Comparison of ENCODE assay signal across 8 cellular contexts in the genomic region with DNA sequence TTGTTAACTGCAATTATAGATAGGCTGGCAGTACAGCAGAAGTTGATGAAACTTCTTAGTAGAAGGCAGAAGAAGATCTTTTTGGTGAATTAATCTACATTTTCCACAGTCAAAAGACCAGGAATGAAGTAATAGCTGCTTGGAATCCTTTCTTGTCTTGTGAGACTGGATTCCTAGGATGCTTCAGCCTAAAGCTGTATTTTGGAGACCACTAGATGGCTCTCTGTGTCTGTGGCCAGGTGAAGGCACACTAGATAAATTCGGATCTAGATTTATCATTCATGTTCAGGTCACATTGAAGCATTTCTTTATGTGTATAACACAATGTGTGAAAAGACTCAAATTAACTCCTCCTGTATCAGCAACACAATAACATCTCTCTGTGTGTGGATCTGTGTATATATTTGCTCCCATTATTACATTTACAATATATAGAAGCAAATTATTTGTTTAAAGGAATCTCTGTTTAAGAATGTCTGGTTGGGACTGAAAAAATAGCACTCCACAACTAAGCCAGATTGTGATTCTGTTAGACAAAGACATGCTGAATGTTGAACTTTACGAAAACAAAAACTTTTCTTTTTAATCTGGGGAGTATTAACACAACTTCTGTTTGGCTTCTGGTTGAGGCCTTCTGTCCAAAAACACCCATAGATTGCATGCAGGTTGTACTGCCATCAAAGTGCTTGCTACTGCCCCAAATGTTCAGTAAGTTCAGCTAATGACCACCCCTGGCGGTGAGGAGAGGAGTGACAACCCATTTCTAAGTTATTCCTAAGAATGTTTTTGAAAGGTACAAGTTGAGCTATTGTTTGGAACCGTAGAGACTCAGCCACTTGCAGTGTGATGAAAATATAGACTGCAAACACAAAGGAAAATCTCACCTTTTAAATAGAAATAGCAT. TPM values are rescaled to one million over a fixed set of nuclear protein-coding genes. Genes with fewer than 3 reads are reported as not detected.
DNase-seq lines count a peak whose midpoint lies in the region; ATAC-seq and TF ChIP-seq lines count a peak whose summit lies in the region.

No MANE protein-coding gene starts in this region.

- H3K4me1 ChIP-seq in PC-9 (replicated peaks; ENCODE audit: insufficient read depth) (no peaks in the 10 kb centered on the region), transverse colon (no peaks in the 10 kb centered on the region)

- no peaks in the 10 kb centered on the region for H3K9me2 ChIP-seq in PC-9 (ENCODE audit: insufficient read depth)

- TF ChIP-seq CTCF in PC-9 (conservative IDR thresholded peaks at IDR 0.05) = peak; percentile 53; the same call in 1 of the 2 replicates
- peak; percentile 35 to 64 (median 54) for TF ChIP-seq CTCF in transverse colon (IDR thresholded peaks at IDR 0.05)

- H4K20me1 ChIP-seq in PC-9 (ENCODE audit: insufficient read depth) = no peaks in the 10 kb centered on the region

- 30 to 37% methylated on average over 4 of the region's 4 CpGs for WGBS in transverse colon (ENCODE audit: low coverage in 1 of 2), 2 donors

- no peak for TF ChIP-seq EP300 in transverse colon (IDR thresholded peaks at IDR 0.05; ENCODE audit: low read depth)

- H3K79me2 ChIP-seq in PC-9 (ENCODE audit: low read depth) = no peaks in the 10 kb centered on the region

- intact Hi-C loops in PC-9 (cut with micrococcal nuclease; ENCODE audit: unreplicated experiment) = loop anchor here (5.0 kb wide), 1 partner anchor 126 kb away; no protein-coding TSS in a partner anchor
- intact Hi-C loops in transverse colon (cut with DNase I; ENCODE audit: low total_unique reads) = no loop called here

- H3K4me2 ChIP-seq in PC-9 = no peak overlapping the region

- DNase-seq in NCI-H82 (lab: John Stamatoyannopoulos, UW) (peak; percentile 50), NCI-H82 treated with DMSO at 0.1 percent for 48 hours (lab: John Stamatoyannopoulos, UW; ENCODE audit: unreplicated experiment) (no peak), PC-9 (no peak), fibroblast of peridontal ligament (ENCODE audit: extremely low read depth) (peak; percentile 0), transverse colon (peak; percentile 21), T1000 (lab: John Stamatoyannopoulos, UW) (no peak)

- no peak for TF ChIP-seq POLR2A in transverse colon (IDR thresholded peaks at IDR 0.05)

- H3K4me3 ChIP-seq in PC-9 (no peak overlapping the region), transverse colon (no peak overlapping the region)

- H3F3A ChIP-seq in PC-9 (ENCODE audit: insufficient read depth, low read depth) = no peaks in the 10 kb centered on the region

- H3K36me3 ChIP-seq in PC-9 (ENCODE audit: low read depth) = no peaks in the 10 kb centered on the region
- no peaks in the 10 kb centered on the region for H3K36me3 ChIP-seq in transverse colon

- in situ Hi-C loops in transverse colon (cut with MboI; ENCODE audit: low pct_ligation_motif_present in 1 of 4, low pct_unique_long_range_greater_than_20kb in 1 of 4, low sequenced_read_pairs in 3 of 4) = no loop called here

- H3K27me3 ChIP-seq in PC-9 (ENCODE audit: insufficient read depth, low read depth) (no peaks in the 10 kb centered on the region), transverse colon (no peaks in the 10 kb centered on the region)

- CTCF ChIA-PET in PC-9 (lab: Charles Lee) = interaction anchor here (0.6 kb wide), 1 partner anchor 1457 kb away, joined by 3 read pairs; no protein-coding TSS in a partner anchor

- ATAC-seq in GM19395 (IDR thresholded peaks at IDR 0.05; ENCODE audit: unreplicated experiment) (peak; percentile 96), HG03354 (IDR thresholded peaks at IDR 0.05; ENCODE audit: poor library complexity, severe bottlenecking, unreplicated experiment) (peak; percentile 97)

- no peak overlapping the region for H2AFZ ChIP-seq in PC-9

- H3K27ac ChIP-seq in PC-9 = no peak overlapping the region
- H3K27ac ChIP-seq in transverse colon = no peak overlapping the region

- BruUV-seq in PC-9 (replicated peaks; lab: Mats Ljungman, UMichigan) = no TSS peak

- POLR2A ChIA-PET in PC-9 (lab: Charles Lee; ENCODE audit: unreplicated experiment) = no interaction called here

- H3K9me3 ChIP-seq in PC-9 (ENCODE audit: insufficient read depth, low read depth) (no peaks in the 10 kb centered on the region), transverse colon (no peaks in the 10 kb centered on the region)

RNA-seq across cellular contexts. Expression of gene GRIN3A, which starts 10.6 kb away (rescaled TPM):
- total RNA-seq in PC-9 (2021) (not detected in 2 replicates), transverse colon (under 1 TPM in 3 of 4 donors, not detected in 1; 0.27 to 0.48 (median 0.37) TPM)

Comparison
In these comparisons a context has a peak if more than half of its experiments do, and no peak if none do; other contexts are left out.
1. DNase-seq: peak in NCI-H82 (single experiment), fibroblast of peridontal ligament (single experiment) and transverse colon (single experiment); none in NCI-H82 treated with DMSO at 0.1 percent for 48 hours (single experiment), PC-9 (0 of 2) and T1000 (single experiment).